2 cellular contexts compared by ENCODE assay signal in genomic region chr7:76383089-76383944, GRCh38.
TF ChIP-seq lines count a peak whose summit lies in the region.

No MANE protein-coding gene starts in this region.

TF ChIP-seq in SK-N-SH, 30 proteins besides CTCF, POLR2A, EP300 and RAD21 (continued from another document):
- TF ChIP-seq POLR2AphosphoS5 (IDR thresholded peaks at IDR 0.05; ENCODE audit: low read depth, low read length) (no peak), USF1 (IDR thresholded peaks at IDR 0.05; ENCODE audit: borderline replicate concordance, low read depth) (no peak), MXI1 (IDR thresholded peaks at IDR 0.05; ENCODE audit: low read depth, low read length) (no peak), EZH2phosphoT487 (IDR thresholded peaks at IDR 0.05; ENCODE audit: borderline replicate concordance, low read depth) (no peak), SIN3A (IDR thresholded peaks at IDR 0.05; ENCODE audit: borderline replicate concordance, low read depth, low read length) (no peak), RXRA (IDR thresholded peaks at IDR 0.05; ENCODE audit: borderline replicate concordance, low read depth) (no peak), RCOR1 (IDR thresholded peaks at IDR 0.05; ENCODE audit: low read length) (no peak), JUND (IDR thresholded peaks at IDR 0.05) (no peak), NFIC (IDR thresholded peaks at IDR 0.05; ENCODE audit: borderline replicate concordance) (no peak), RFX5 (IDR thresholded peaks at IDR 0.05; ENCODE audit: low read length) (no peak), TCF12 (IDR thresholded peaks at IDR 0.05) (no peak), CHD2 (IDR thresholded peaks at IDR 0.05; ENCODE audit: low read length, partially characterized antibody) (no peak), NRF1 (IDR thresholded peaks at IDR 0.05; ENCODE audit: low read depth, low read length) (no peak), ELF1 (IDR thresholded peaks at IDR 0.05) (no peak)
- TF ChIP-seq, protein P1, sequence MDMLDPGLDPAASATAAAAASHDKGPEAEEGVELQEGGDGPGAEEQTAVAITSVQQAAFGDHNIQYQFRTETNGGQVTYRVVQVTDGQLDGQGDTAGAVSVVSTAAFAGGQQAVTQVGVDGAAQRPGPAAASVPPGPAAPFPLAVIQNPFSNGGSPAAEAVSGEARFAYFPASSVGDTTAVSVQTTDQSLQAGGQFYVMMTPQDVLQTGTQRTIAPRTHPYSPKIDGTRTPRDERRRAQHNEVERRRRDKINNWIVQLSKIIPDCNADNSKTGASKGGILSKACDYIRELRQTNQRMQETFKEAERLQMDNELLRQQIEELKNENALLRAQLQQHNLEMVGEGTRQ (IDR thresholded peaks at IDR 0.05; ENCODE audit: borderline replicate concordance, low read depth, low read length): no peak
- TF ChIP-seq, protein P2, sequence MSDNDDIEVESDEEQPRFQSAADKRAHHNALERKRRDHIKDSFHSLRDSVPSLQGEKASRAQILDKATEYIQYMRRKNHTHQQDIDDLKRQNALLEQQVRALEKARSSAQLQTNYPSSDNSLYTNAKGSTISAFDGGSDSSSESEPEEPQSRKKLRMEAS (IDR thresholded peaks at IDR 0.05; ENCODE audit: low read depth): no peak
- TF ChIP-seq, protein P3, sequence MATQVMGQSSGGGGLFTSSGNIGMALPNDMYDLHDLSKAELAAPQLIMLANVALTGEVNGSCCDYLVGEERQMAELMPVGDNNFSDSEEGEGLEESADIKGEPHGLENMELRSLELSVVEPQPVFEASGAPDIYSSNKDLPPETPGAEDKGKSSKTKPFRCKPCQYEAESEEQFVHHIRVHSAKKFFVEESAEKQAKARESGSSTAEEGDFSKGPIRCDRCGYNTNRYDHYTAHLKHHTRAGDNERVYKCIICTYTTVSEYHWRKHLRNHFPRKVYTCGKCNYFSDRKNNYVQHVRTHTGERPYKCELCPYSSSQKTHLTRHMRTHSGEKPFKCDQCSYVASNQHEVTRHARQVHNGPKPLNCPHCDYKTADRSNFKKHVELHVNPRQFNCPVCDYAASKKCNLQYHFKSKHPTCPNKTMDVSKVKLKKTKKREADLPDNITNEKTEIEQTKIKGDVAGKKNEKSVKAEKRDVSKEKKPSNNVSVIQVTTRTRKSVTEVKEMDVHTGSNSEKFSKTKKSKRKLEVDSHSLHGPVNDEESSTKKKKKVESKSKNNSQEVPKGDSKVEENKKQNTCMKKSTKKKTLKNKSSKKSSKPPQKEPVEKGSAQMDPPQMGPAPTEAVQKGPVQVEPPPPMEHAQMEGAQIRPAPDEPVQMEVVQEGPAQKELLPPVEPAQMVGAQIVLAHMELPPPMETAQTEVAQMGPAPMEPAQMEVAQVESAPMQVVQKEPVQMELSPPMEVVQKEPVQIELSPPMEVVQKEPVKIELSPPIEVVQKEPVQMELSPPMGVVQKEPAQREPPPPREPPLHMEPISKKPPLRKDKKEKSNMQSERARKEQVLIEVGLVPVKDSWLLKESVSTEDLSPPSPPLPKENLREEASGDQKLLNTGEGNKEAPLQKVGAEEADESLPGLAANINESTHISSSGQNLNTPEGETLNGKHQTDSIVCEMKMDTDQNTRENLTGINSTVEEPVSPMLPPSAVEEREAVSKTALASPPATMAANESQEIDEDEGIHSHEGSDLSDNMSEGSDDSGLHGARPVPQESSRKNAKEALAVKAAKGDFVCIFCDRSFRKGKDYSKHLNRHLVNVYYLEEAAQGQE (IDR thresholded peaks at IDR 0.05; ENCODE audit: low read depth, low read length): no peak
- TF ChIP-seq, protein P4, sequence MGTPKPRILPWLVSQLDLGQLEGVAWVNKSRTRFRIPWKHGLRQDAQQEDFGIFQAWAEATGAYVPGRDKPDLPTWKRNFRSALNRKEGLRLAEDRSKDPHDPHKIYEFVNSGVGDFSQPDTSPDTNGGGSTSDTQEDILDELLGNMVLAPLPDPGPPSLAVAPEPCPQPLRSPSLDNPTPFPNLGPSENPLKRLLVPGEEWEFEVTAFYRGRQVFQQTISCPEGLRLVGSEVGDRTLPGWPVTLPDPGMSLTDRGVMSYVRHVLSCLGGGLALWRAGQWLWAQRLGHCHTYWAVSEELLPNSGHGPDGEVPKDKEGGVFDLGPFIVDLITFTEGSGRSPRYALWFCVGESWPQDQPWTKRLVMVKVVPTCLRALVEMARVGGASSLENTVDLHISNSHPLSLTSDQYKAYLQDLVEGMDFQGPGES (IDR thresholded peaks at IDR 0.05; ENCODE audit: low read depth, low read length): no peak
TF ChIP-seq in SK-N-SH: peak in this region for 0.

TF ChIP-seq in SK-N-SH treated with all-trans-retinoic acid at 6 μM for 48 hours, 23 proteins besides CTCF, POLR2A, EP300 and RAD21:
- TF ChIP-seq POU6F1 (CRISPR knock-in tag; IDR thresholded peaks at IDR 0.05; ENCODE audit: borderline replicate concordance, low read depth) (no peak), TSHZ2 (CRISPR knock-in tag; IDR thresholded peaks at IDR 0.05) (no peak), ARNTL (CRISPR knock-in tag; IDR thresholded peaks at IDR 0.05; ENCODE audit: borderline replicate concordance, low read depth) (no peak), PPARA (CRISPR knock-in tag; IDR thresholded peaks at IDR 0.05; ENCODE audit: borderline replicate concordance) (no peak), ESRRG (CRISPR knock-in tag; IDR thresholded peaks at IDR 0.05) (no peak), OSR1 (CRISPR knock-in tag; IDR thresholded peaks at IDR 0.05) (no peak), ZNF8 (CRISPR knock-in tag; IDR thresholded peaks at IDR 0.05) (no peak), RARB (CRISPR knock-in tag; IDR thresholded peaks at IDR 0.05) (no peak), ZNF565 (CRISPR knock-in tag; conservative IDR thresholded peaks at IDR 0.05; ENCODE audit: low read depth) (no peak)
